Comparison of ENCODE assay signal across 8 cellular contexts in the genomic region with DNA sequence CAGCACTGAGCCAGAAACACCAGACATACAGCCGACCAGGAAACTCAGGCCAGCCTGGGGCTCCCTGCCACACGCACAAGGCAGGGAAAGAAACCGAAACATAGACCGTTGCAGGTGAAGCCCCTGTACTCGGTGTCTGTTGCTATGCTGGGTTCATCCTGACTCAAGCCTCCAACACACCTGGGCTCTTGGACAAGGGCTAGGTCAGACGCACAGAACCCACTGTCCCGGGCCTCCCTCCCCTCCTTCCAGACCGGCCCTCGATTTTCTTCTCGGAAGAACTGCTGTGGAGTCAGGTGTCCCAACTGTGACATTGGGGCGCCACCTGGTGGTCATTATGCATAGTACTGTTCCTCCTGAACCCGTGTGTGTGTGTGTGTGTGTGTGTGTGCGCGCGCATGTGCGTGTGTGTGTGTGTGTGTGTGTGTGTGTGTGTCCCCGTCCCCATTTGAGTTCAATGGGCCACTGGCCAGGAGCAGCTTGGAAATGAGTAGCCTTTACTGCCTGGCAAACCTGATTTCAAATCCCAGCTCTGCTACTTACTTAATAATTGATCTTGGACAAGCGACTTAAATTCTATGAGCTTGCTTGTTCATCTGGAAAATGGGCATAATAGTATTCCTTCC. TPM values are rescaled to one million over a fixed set of nuclear protein-coding genes. Genes with fewer than 3 reads are reported as not detected.
DNase-seq lines count a peak whose midpoint lies in the region; ATAC-seq and TF ChIP-seq lines count a peak whose summit lies in the region.

No MANE protein-coding gene starts in this region.

- intact Hi-C loops in activated T-helper 2 cell treated with anti-CD3 and anti-CD28 coated beads, Interferon-gamma antibody, Interleukin-2, Interleukin-4, amounts not matched to agents 10 μg/mL and 5 μg/mL and 100 μg/mL, durations not matched to agents 14 hours and 24 hours and 36 hours (cut with micrococcal nuclease), result loop anchor here (1.0 to 5.0 kb wide), 2 partner anchors 336 to 573 kb away; no protein-coding TSS in a partner anchor
- intact Hi-C loops in testis (cut with DNase I; ENCODE audit: low total_unique reads), result loop anchor here (5.0 kb wide), 1 partner anchor 333 kb away; a partner anchor contains a TSS

- H3K36me3 ChIP-seq in BLaER1 (no peaks in the 10 kb centered on the region), RWPE2 (ENCODE audit: low read depth) (no peaks in the 10 kb centered on the region), testis (ENCODE audit: low read depth, missing control alignments) (no peaks in the 10 kb centered on the region)

- 0 out of 2 replicates have a peak, but pooled peaks cover 4% of the 10 kb centered on the region for H4K20me1 ChIP-seq in BLaER1

- H3K4me1 Mint-ChIP-seq in activated T-helper 2 cell treated with anti-CD3 and anti-CD28 coated beads, Interferon-gamma antibody, Interleukin-2, Interleukin-4, amounts not matched to agents 10 μg/mL and 5 μg/mL and 100 μg/mL, durations not matched to agents 14 hours and 24 hours and 36 hours (ENCODE audit: low read depth), result no peaks in the 10 kb centered on the region
- peaks cover 5% of the 10 kb centered on the region for H3K4me1 Mint-ChIP-seq in osteocyte (ENCODE audit: unreplicated experiment)

- TF ChIP-seq CTCF in LNCAP (IDR thresholded peaks at IDR 0.05), result peak; percentile 38; the same call in 1 of the 2 replicates
- TF ChIP-seq CTCF in RWPE2 (IDR thresholded peaks at IDR 0.05; ENCODE audit: poor library complexity, severe bottlenecking), result peak; percentile 68
- peak; percentile 63 for TF ChIP-seq CTCF in osteocyte (IDR thresholded peaks at IDR 0.05)
- peak; percentile 57 to 85 (median 84) for TF ChIP-seq CTCF in testis (IDR thresholded peaks at IDR 0.05)

- H3K4me3 ChIP-seq in BLaER1 (no peak overlapping the region), RWPE2 (ENCODE audit: severe bottlenecking) (no peak overlapping the region), testis (no peak overlapping the region)

- H3K4me2 ChIP-seq in BLaER1, result peak overlapping the region; percentile 74

- TF ChIP-seq POLR2A in testis (IDR thresholded peaks at IDR 0.05), result no peak

- 17 to 23% methylated on average over 11 to 13 of the region's 18 CpGs for WGBS in testis, 2 donors

- H3K4me1 ChIP-seq in BLaER1 (peaks cover 20% of the 10 kb centered on the region), RWPE2 (ENCODE audit: insufficient read depth, poor library complexity, severe bottlenecking) (no peaks in the 10 kb centered on the region), testis (peaks cover 4% of the 10 kb centered on the region)

- H3K36me3 Mint-ChIP-seq in activated T-helper 2 cell treated with anti-CD3 and anti-CD28 coated beads, Interferon-gamma antibody, Interleukin-2, Interleukin-4, amounts not matched to agents 10 μg/mL and 5 μg/mL and 100 μg/mL, durations not matched to agents 14 hours and 24 hours and 36 hours (ENCODE audit: low read depth), result no peaks in the 10 kb centered on the region
- H3K36me3 Mint-ChIP-seq in osteocyte (ENCODE audit: unreplicated experiment), result no peaks in the 10 kb centered on the region

- H3K9ac ChIP-seq in BLaER1, result no peak overlapping the region

- ATAC-seq in GM19397 (IDR thresholded peaks at IDR 0.05; ENCODE audit: unreplicated experiment) (peak; percentile 57), RWPE2 (ENCODE audit: low read depth) (peak; percentile 84)

- no peak overlapping the region for H3K4me3 Mint-ChIP-seq in activated T-helper 2 cell treated with anti-CD3 and anti-CD28 coated beads, Interferon-gamma antibody, Interleukin-2, Interleukin-4, amounts not matched to agents 10 μg/mL and 5 μg/mL and 100 μg/mL, durations not matched to agents 14 hours and 24 hours and 36 hours (ENCODE audit: low read depth)
- no peak overlapping the region for H3K4me3 Mint-ChIP-seq in osteocyte (ENCODE audit: unreplicated experiment)

- H3K27ac Mint-ChIP-seq in activated T-helper 2 cell treated with anti-CD3 and anti-CD28 coated beads, Interferon-gamma antibody, Interleukin-2, Interleukin-4, amounts not matched to agents 10 μg/mL and 5 μg/mL and 100 μg/mL, durations not matched to agents 14 hours and 24 hours and 36 hours, result no peak overlapping the region
- H3K27ac Mint-ChIP-seq in osteocyte (ENCODE audit: unreplicated experiment), result no peak overlapping the region

- H3K27me3 Mint-ChIP-seq in activated T-helper 2 cell treated with anti-CD3 and anti-CD28 coated beads, Interferon-gamma antibody, Interleukin-2, Interleukin-4, amounts not matched to agents 10 μg/mL and 5 μg/mL and 100 μg/mL, durations not matched to agents 14 hours and 24 hours and 36 hours (ENCODE audit: low read depth), result peaks cover 7% of the 10 kb centered on the region
- peaks cover 47% of the 10 kb centered on the region for H3K27me3 Mint-ChIP-seq in osteocyte (ENCODE audit: unreplicated experiment)

- H3K27me3 ChIP-seq in BLaER1 (peaks cover 10% of the 10 kb centered on the region), RWPE2 (ENCODE audit: insufficient read depth, poor library complexity, severe bottlenecking) (no peaks in the 10 kb centered on the region), testis (no peaks in the 10 kb centered on the region)

- no peaks in the 10 kb centered on the region for H3K9me3 Mint-ChIP-seq in activated T-helper 2 cell treated with anti-CD3 and anti-CD28 coated beads, Interferon-gamma antibody, Interleukin-2, Interleukin-4, amounts not matched to agents 10 μg/mL and 5 μg/mL and 100 μg/mL, durations not matched to agents 14 hours and 24 hours and 36 hours
- no peaks in the 10 kb centered on the region for H3K9me3 Mint-ChIP-seq in osteocyte (ENCODE audit: unreplicated experiment)

- no peaks in the 10 kb centered on the region for H3K9me3 ChIP-seq in BLaER1
- H3K9me3 ChIP-seq in RWPE2 (ENCODE audit: severe bottlenecking), result no peaks in the 10 kb centered on the region
- H3K9me3 ChIP-seq in testis, result no peaks in the 10 kb centered on the region

- DNase-seq in RWPE2 (ENCODE audit: low spot score) (no peak), foreskin melanocyte (peak; percentile 63), osteocyte (ENCODE audit: extremely low spot score, unreplicated experiment) (peak; percentile 92), testis (peak; percentile 94)
- peak; percentile 52 for DNase-seq in activated T-helper 2 cell treated with anti-CD3 and anti-CD28 coated beads, Interferon-gamma antibody, Interleukin-2, Interleukin-4, amounts not matched to agents 10 μg/mL and 5 μg/mL and 100 μg/mL, durations not matched to agents 14 hours and 24 hours and 36 hours (ENCODE audit: low spot score)

- no peak overlapping the region for H3K27ac ChIP-seq in BLaER1
- H3K27ac ChIP-seq in RWPE2 (ENCODE audit: poor library complexity, severe bottlenecking), result no peak overlapping the region
- H3K27ac ChIP-seq in testis, result no peak overlapping the region

RNA-seq across cellular contexts. Expression of a gene that starts 55.4 kb away (rescaled TPM):
- 0.07 TPM in 1 of 2 replicates, not detected in the other for total RNA-seq in activated T-helper 2 cell treated with anti-CD3 and anti-CD28 coated beads, Interferon-gamma antibody, Interleukin-2, Interleukin-4, amounts not matched to agents 10 μg/mL and 5 μg/mL and 100 μg/mL, durations not matched to agents 14 hours and 24 hours and 36 hours
- total RNA-seq in osteocyte (33.2 and 34.2 TPM in 2 replicates), testis (10 to 100 TPM; 16.5 to 21.4 TPM)
- polyA plus RNA-seq in testis (ENCODE audit: insufficient read depth, low read depth, low replicate concordance), result 5.1 TPM

Comparison
In these comparisons a context has a peak if more than half of its experiments do, and no peak if none do; other contexts are left out.
1. RNA of a gene that starts 55.4 kb away (total RNA-seq): 33.2 to 34.2 TPM in osteocyte and 16.5 to 21.4 TPM in testis; 0.07 TPM in activated T-helper 2 cell treated with anti-CD3 and anti-CD28 coated beads, Interferon-gamma antibody, Interleukin-2, Interleukin-4, amounts not matched to agents 10 μg/mL and 5 μg/mL and 100 μg/mL, durations not matched to agents 14 hours and 24 hours and 36 hours; every median in the first group is over 10 times any median in the second.
2. Peak in every context shown above with its lines, with median percentiles within 50 percentile points of each other: CTCF ChIP-seq.